ENCODE assay signal across 8 cellular contexts in genomic region chr3:73502609-73503560, GRCh38.
DNase-seq lines count a peak whose midpoint lies in the region; ATAC-seq lines count a peak whose summit lies in the region.

No MANE protein-coding gene starts in this region.

- peak; percentile 92 for DNase-seq in Ammon's horn (ENCODE audit: low spot score)
- peak; percentile 27 for DNase-seq in NCI-H2196 treated with DMSO at 0.1 percent for 48 hours (lab: John Stamatoyannopoulos, UW; ENCODE audit: unreplicated experiment)
- DNase-seq in activated CD4-positive, alpha-beta T cell treated with anti-CD3 and anti-CD28 coated beads for 24 hours (ENCODE audit: low read depth in 2 of 2), result peak; percentile 26 to 31
- DNase-seq in effector CD4-positive, alpha-beta T cell, result peak; percentile 15
- peak; percentile 70 to 83 for DNase-seq in lung microvascular endothelial cell (ENCODE audit: low read depth in 2 of 2)
- peak; percentile 7 to 21 for DNase-seq in stimulated activated CD8-positive, alpha-beta memory T cell treated with anti-CD3 and anti-CD28 coated beads, Interleukin-2, amount 100 ng/mL, for 48 hours (ENCODE audit: low read depth in 2 of 2)

- peak; percentile 49 for ATAC-seq in GM18858 (IDR thresholded peaks at IDR 0.05; ENCODE audit: unreplicated experiment)
- ATAC-seq in HG03039 (IDR thresholded peaks at IDR 0.05; ENCODE audit: unreplicated experiment), result peak; percentile 47

Comparison
In these comparisons a context has a peak if more than half of its experiments do, and no peak if none do; other contexts are left out.
1. Peak in every context shown above with its lines: DNase-seq and ATAC-seq.
2. DNase-seq: peak in every context shown above with its lines; median percentile 92 in Ammon's horn; 76 in lung microvascular endothelial cell; 28 in activated CD4-positive, alpha-beta T cell treated with anti-CD3 and anti-CD28 coated beads for 24 hours; 27 in NCI-H2196 treated with DMSO at 0.1 percent for 48 hours; 15 in effector CD4-positive, alpha-beta T cell; 14 in stimulated activated CD8-positive, alpha-beta memory T cell treated with anti-CD3 and anti-CD28 coated beads, Interleukin-2, amount 100 ng/mL, for 48 hours.